20 cellular contexts compared by ENCODE assay signal in genomic region chr2:218438601-218439000, GRCh38. TPM values are rescaled to one million over a fixed set of nuclear protein-coding genes. Genes with fewer than 3 reads are reported as not detected.
DNase-seq lines count a peak whose midpoint lies in the region; ATAC-seq and TF ChIP-seq lines count a peak whose summit lies in the region.
"Had no signal": no experiment of that assay in that cellular context is flagged by ENCODE, and none has a peak within 500 bp of the region (broad histone marks: within the 10 kb centered on the region; RNA-seq: fewer than 3 reads in every experiment).

No MANE protein-coding gene starts in this region.

- H3K4me3 Mint-ChIP-seq in dendritic cell treated with granulocyte-macrophage colony-stimulating factor and Interleukin-4, amounts not matched to agents 40 ng/mL and 50 ng/mL, for 4 days = no peak overlapping the region
- H3K4me3 Mint-ChIP-seq in nephron progenitor cell (no peak overlapping the region), progenitor cell of endocrine pancreas (ENCODE audit: low read depth) (no peak overlapping the region)
- no peak overlapping the region for H3K4me3 Mint-ChIP-seq in activated T-cell treated with anti-CD3 and anti-CD28 coated beads, Interleukin-2, amount 50 U/mL, for 72 hours
- H3K4me3 Mint-ChIP-seq: activated CD4-positive, alpha-beta T cell treated with anti-CD3 and anti-CD28 coated beads for 36 hours; naive thymus-derived CD4-positive, alpha-beta T cell; stimulated activated effector memory CD8-positive, alpha-beta T cell treated with anti-CD3 and anti-CD28 coated beads, Interleukin-12 subunit alpha, Interleukin-12 subunit beta, amount 100 ng/mL, for 72 hours had no signal

- H3K36me3 Mint-ChIP-seq in dendritic cell treated with granulocyte-macrophage colony-stimulating factor and Interleukin-4, amounts not matched to agents 40 ng/mL and 50 ng/mL, for 4 days (ENCODE audit: low read depth) = no peaks in the 10 kb centered on the region
- H3K36me3 Mint-ChIP-seq in nephron progenitor cell (ENCODE audit: low read depth) (no peaks in the 10 kb centered on the region), progenitor cell of endocrine pancreas (ENCODE audit: insufficient read depth) (peaks cover 38% of the 10 kb centered on the region)
- no peaks in the 10 kb centered on the region for H3K36me3 Mint-ChIP-seq in activated T-cell treated with anti-CD3 and anti-CD28 coated beads, Interleukin-2, amount 50 U/mL, for 72 hours (ENCODE audit: insufficient read depth in 2 of 2)
- H3K36me3 Mint-ChIP-seq: IgD-negative memory B cell; naive thymus-derived CD4-positive, alpha-beta T cell had no signal

- peak overlapping the region; percentile 64 for H3K27ac ChIP-seq in C4-2B
- H3K27ac ChIP-seq: uterus had no signal

- peak overlapping the region; percentile 5 for H3K27ac Mint-ChIP-seq in dendritic cell treated with granulocyte-macrophage colony-stimulating factor and Interleukin-4, amounts not matched to agents 40 ng/mL and 50 ng/mL, for 4 days
- H3K27ac Mint-ChIP-seq in nephron progenitor cell (peak overlapping the region; percentile 8), progenitor cell of endocrine pancreas (no peak overlapping the region)
- no peak overlapping the region for H3K27ac Mint-ChIP-seq in activated T-cell treated with anti-CD3 and anti-CD28 coated beads, Interleukin-2, amount 50 U/mL, for 72 hours
- H3K27ac Mint-ChIP-seq: activated CD4-positive, alpha-beta T cell treated with anti-CD3 and anti-CD28 coated beads for 36 hours; IgD-negative memory B cell; stimulated activated effector memory CD8-positive, alpha-beta T cell treated with anti-CD3 and anti-CD28 coated beads, Interleukin-12 subunit alpha, Interleukin-12 subunit beta, amount 100 ng/mL, for 72 hours had no signal

- DNase-seq in MV-4-11 (lab: John Stamatoyannopoulos, UW) (peak; percentile 73), nephron progenitor cell (no peak), SHP77 (lab: John Stamatoyannopoulos, UW) (no peak), progenitor cell of endocrine pancreas (ENCODE audit: low spot score, unreplicated experiment) (no peak)
- DNase-seq in activated T-cell treated with anti-CD3 and anti-CD28 coated beads, Interleukin-2, amount 50 U/mL, for 72 hours = no peak
- DNase-seq: activated CD4-positive, alpha-beta T cell treated with anti-CD3 and anti-CD28 coated beads for 36 hours; central memory CD4-positive, alpha-beta T cell; head of caudate nucleus; kidney glomerular epithelial cell; NCI-H146; RPMI8226; stimulated activated CD4-positive, alpha-beta T cell treated with anti-CD3 and anti-CD28 coated beads, Interleukin-4, amount 100 ng/mL, for 4 hours; uterus had no signal

- H3K4me1 Mint-ChIP-seq in dendritic cell treated with granulocyte-macrophage colony-stimulating factor and Interleukin-4, amounts not matched to agents 40 ng/mL and 50 ng/mL, for 4 days (ENCODE audit: low read depth) = peaks cover 17% of the 10 kb centered on the region
- H3K4me1 Mint-ChIP-seq in nephron progenitor cell = peaks cover 5% of the 10 kb centered on the region
- H3K4me1 Mint-ChIP-seq in progenitor cell of endocrine pancreas (ENCODE audit: low read depth) = no peaks in the 10 kb centered on the region
- H3K4me1 Mint-ChIP-seq in activated T-cell treated with anti-CD3 and anti-CD28 coated beads, Interleukin-2, amount 50 U/mL, for 72 hours (ENCODE audit: low read depth) = no peaks in the 10 kb centered on the region
- H3K4me1 Mint-ChIP-seq: activated CD4-positive, alpha-beta T cell treated with anti-CD3 and anti-CD28 coated beads for 36 hours had no signal

- intact Hi-C loops in dendritic cell treated with granulocyte-macrophage colony-stimulating factor and Interleukin-4, amounts not matched to agents 40 ng/mL and 50 ng/mL, for 4 days (cut with micrococcal nuclease) = no loop called here

- no peaks in the 10 kb centered on the region for H3K27me3 Mint-ChIP-seq in dendritic cell treated with granulocyte-macrophage colony-stimulating factor and Interleukin-4, amounts not matched to agents 40 ng/mL and 50 ng/mL, for 4 days
- H3K27me3 Mint-ChIP-seq in nephron progenitor cell (ENCODE audit: low read depth, poor library complexity) (peaks cover 12% of the 10 kb centered on the region), progenitor cell of endocrine pancreas (no peaks in the 10 kb centered on the region)
- no peaks in the 10 kb centered on the region for H3K27me3 Mint-ChIP-seq in activated T-cell treated with anti-CD3 and anti-CD28 coated beads, Interleukin-2, amount 50 U/mL, for 72 hours (ENCODE audit: low read depth)
- H3K27me3 Mint-ChIP-seq: activated CD4-positive, alpha-beta T cell treated with anti-CD3 and anti-CD28 coated beads for 36 hours; IgD-negative memory B cell; naive thymus-derived CD4-positive, alpha-beta T cell had no signal

- ATAC-seq in HG02884 (IDR thresholded peaks at IDR 0.05; ENCODE audit: unreplicated experiment) = no peak
- no peak for ATAC-seq in activated T-cell treated with anti-CD3 and anti-CD28 coated beads, Interleukin-2, amount 50 U/mL, for 72 hours (replicated peaks in 1 of 2)
- ATAC-seq: activated CD4-positive, alpha-beta T cell treated with anti-CD3 and anti-CD28 coated beads for 36 hours; naive thymus-derived CD4-positive, alpha-beta T cell; stimulated activated effector memory CD8-positive, alpha-beta T cell treated with anti-CD3 and anti-CD28 coated beads, Interleukin-12 subunit alpha, Interleukin-12 subunit beta, amount 100 ng/mL, for 72 hours had no signal

- H3K9me3 Mint-ChIP-seq in dendritic cell treated with granulocyte-macrophage colony-stimulating factor and Interleukin-4, amounts not matched to agents 40 ng/mL and 50 ng/mL, for 4 days = no peaks in the 10 kb centered on the region
- H3K9me3 Mint-ChIP-seq in nephron progenitor cell (no peaks in the 10 kb centered on the region), progenitor cell of endocrine pancreas (ENCODE audit: low read depth) (no peaks in the 10 kb centered on the region)
- no peaks in the 10 kb centered on the region for H3K9me3 Mint-ChIP-seq in activated T-cell treated with anti-CD3 and anti-CD28 coated beads, Interleukin-2, amount 50 U/mL, for 72 hours
- H3K9me3 Mint-ChIP-seq: IgD-negative memory B cell; naive thymus-derived CD4-positive, alpha-beta T cell; stimulated activated effector memory CD8-positive, alpha-beta T cell treated with anti-CD3 and anti-CD28 coated beads, Interleukin-12 subunit alpha, Interleukin-12 subunit beta, amount 100 ng/mL, for 72 hours had no signal

- TF ChIP-seq CTCF in C4-2B (conservative IDR thresholded peaks at IDR 0.05) (no peak), nephron progenitor cell (IDR thresholded peaks at IDR 0.05) (no peak), progenitor cell of endocrine pancreas (IDR thresholded peaks at IDR 0.05; ENCODE audit: unreplicated experiment) (no peak)

RNA-seq across cellular contexts. Expression of gene VIL1, which starts 19.7 kb away (rescaled TPM):
- total RNA-seq in progenitor cell of endocrine pancreas = 281 and 305 TPM in 2 replicates
- total RNA-seq in activated T-cell treated with anti-CD3 and anti-CD28 coated beads, Interleukin-2, amount 50 U/mL, for 72 hours = not detected
- total RNA-seq: activated CD4-positive, alpha-beta T cell treated with anti-CD3 and anti-CD28 coated beads for 36 hours; T-helper 2 cell treated with Interferon-gamma antibody and Interleukin-4, amounts not matched to agents 100 ng/mL and 5 ng/mL, for 36 hours had no signal

RNA-seq across cellular contexts. Expression of gene CTDSP1, which starts 38.9 kb away (rescaled TPM):
- 102 and 108 TPM in 2 replicates for total RNA-seq in progenitor cell of endocrine pancreas
- 10 to 100 TPM; 76.7 to 79.0 TPM for total RNA-seq in activated T-cell treated with anti-CD3 and anti-CD28 coated beads, Interleukin-2, amount 50 U/mL, for 72 hours

RNA-seq across cellular contexts. Expression of gene SLC11A1, which starts 56.5 kb away (rescaled TPM):
- 0.33 and 0.34 TPM in 2 replicates for total RNA-seq in progenitor cell of endocrine pancreas
- total RNA-seq in activated T-cell treated with anti-CD3 and anti-CD28 coated beads, Interleukin-2, amount 50 U/mL, for 72 hours = under 1 TPM in 1 of 2 donors, not detected in 1; 0.19 TPM

Comparison
In these comparisons a context has a peak if more than half of its experiments do, and no peak if none do; other contexts are left out.
1. H3K27ac Mint-ChIP-seq: peak in dendritic cell treated with granulocyte-macrophage colony-stimulating factor and Interleukin-4, amounts not matched to agents 40 ng/mL and 50 ng/mL, for 4 days (single experiment) and nephron progenitor cell (single experiment); none in progenitor cell of endocrine pancreas (single experiment) and activated T-cell treated with anti-CD3 and anti-CD28 coated beads, Interleukin-2, amount 50 U/mL, for 72 hours (single experiment).
2. RNA of gene VIL1, which starts 19.7 kb away (total RNA-seq): 281 to 305 TPM in progenitor cell of endocrine pancreas; not detected in activated T-cell treated with anti-CD3 and anti-CD28 coated beads, Interleukin-2, amount 50 U/mL, for 72 hours; every median in the first group is over 100 times any median in the second.